Comparison of ENCODE assay signal across 8 cellular contexts in the genomic region with DNA sequence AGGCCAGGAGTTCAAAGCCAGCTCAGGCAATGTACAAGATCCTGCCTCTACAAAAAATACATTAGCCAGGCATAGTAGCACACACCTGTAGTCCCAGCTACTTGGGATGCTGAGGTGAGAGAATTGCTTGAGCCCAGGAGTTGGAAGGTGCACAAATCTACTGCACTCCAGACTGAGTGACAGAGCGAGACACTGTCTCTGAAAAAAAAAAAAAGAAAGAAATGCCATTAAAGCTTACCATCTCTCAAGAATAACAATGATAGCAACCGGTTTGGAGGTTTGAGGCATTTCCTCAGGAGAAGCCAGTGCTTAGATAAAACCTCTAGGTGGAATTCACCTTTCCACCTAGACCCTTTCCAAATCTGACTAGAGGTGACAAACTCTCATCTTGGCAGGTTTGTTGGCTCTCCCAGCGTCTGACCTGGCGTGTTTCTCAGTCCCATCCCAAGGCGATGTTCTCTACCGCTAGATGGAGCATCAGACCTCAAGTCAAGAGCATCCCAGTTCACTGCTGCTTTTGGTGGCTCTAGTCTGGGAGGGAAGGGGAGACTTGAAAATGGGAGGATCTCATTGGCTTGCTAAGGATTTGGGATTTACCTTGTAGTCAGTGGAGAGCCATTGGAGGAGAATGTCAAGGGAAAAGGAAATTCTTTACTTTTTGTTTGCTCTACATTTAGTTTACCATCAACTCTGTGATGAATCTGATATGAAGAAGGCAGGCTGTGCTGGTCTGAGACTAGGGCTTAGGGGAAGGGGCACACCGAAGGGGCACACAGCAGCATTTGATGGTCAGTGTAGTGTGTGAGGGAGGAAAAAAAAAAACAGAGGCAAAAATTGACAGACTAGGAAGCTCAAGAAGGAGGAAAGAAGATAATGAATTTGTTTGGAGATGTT.
DNase-seq lines count a peak whose midpoint lies in the region; ATAC-seq, FAIRE-seq and TF ChIP-seq lines count a peak whose summit lies in the region.

No MANE protein-coding gene starts in this region.

- no TSS peak for BruUV-seq in endothelial cell of umbilical vein (replicated peaks; lab: Mats Ljungman, UMichigan)

- no peak overlapping the region for H3K9ac ChIP-seq in endothelial cell of umbilical vein (replicated peaks; ENCODE audit: extremely low read depth, insufficient read depth, low read length)

- WGBS in transverse colon (ENCODE audit: low coverage in 1 of 2), 2 donors, result 46 to 73% methylated on average over 3 to 7 of the region's 7 CpGs

- H3K9me3 ChIP-seq in endothelial cell of umbilical vein (replicated peaks; ENCODE audit: control insufficient read depth, insufficient read depth, low read length) (no peaks in the 10 kb centered on the region), transverse colon (no peaks in the 10 kb centered on the region)

- H3K36me3 ChIP-seq in endothelial cell of umbilical vein (ENCODE audit: control insufficient read depth in 2 of 2, extremely low read depth in 1 of 2, insufficient read depth in 2 of 2, low read length in 2 of 2) (peaks cover 2 to 6% of the 10 kb centered on the region in 2 experiments), transverse colon (no peaks in the 10 kb centered on the region)

- H3K27ac ChIP-seq in endothelial cell of umbilical vein (ENCODE audit: insufficient read depth, low read depth, low read length), result no peak overlapping the region
- no peak overlapping the region for H3K27ac ChIP-seq in transverse colon

- H3K27ac Mint-ChIP-seq in activated B cell treated with CpG ODN at 0.5 μM for 24 hours, result no peak overlapping the region

- FAIRE-seq in endothelial cell of umbilical vein (lab: Jason Lieb, UNC), result peak; percentile 63

- in situ Hi-C loops in transverse colon (cut with MboI; ENCODE audit: low pct_ligation_motif_present in 1 of 4, low pct_unique_long_range_greater_than_20kb in 1 of 4, low sequenced_read_pairs in 3 of 4), result loop anchor here in 1 of 4 donors (10.0 kb wide), 1 partner anchor 96 kb away; a partner anchor contains a TSS

- dilution Hi-C loops in endothelial cell of umbilical vein (cut with MboI; ENCODE audit: extremely low pct_ligation_motif_present, low sequenced_read_pairs), result no loop called here

- TF ChIP-seq EP300 in transverse colon (IDR thresholded peaks at IDR 0.05; ENCODE audit: low read depth), result no peak

- H3K79me2 ChIP-seq in endothelial cell of umbilical vein (ENCODE audit: control insufficient read depth, insufficient read depth, low read length), result no peaks in the 10 kb centered on the region

- H3K27me3 ChIP-seq in endothelial cell of umbilical vein (ENCODE audit: control insufficient read depth in 2 of 2, insufficient read depth in 2 of 2, low read length in 2 of 2) (no peaks in the 10 kb centered on the region), transverse colon (no peaks in the 10 kb centered on the region)

- ATAC-seq in GM21619 (IDR thresholded peaks at IDR 0.05; ENCODE audit: unreplicated experiment) (peak; percentile 88), activated B cell treated with CpG ODN at 0.5 μM for 24 hours (ENCODE audit: low read depth) (peak; percentile 45)

- no peaks in the 10 kb centered on the region for H3K9me3 Mint-ChIP-seq in activated B cell treated with CpG ODN at 0.5 μM for 24 hours

- CTCF ChIA-PET in activated B cell treated with CpG ODN at 0.5 μM for 24 hours (lab: Charles Lee), result interaction anchor here (0.8 to 1.4 kb wide), 6 partner anchors 9 to 128 kb away, joined by 3 to 6 read pairs (median 3); a partner anchor contains a TSS
- CTCF ChIA-PET in endothelial cell of umbilical vein (lab: Charles Lee), result interaction anchor here (0.6 to 3.3 kb wide), 24 partner anchors 9 to 116 kb away, joined by 3 to 67 read pairs (median 5); a partner anchor contains a TSS

- peaks cover 25% of the 10 kb centered on the region for H3K36me3 Mint-ChIP-seq in activated B cell treated with CpG ODN at 0.5 μM for 24 hours (ENCODE audit: low read depth)

- TF ChIP-seq CTCF in NB4 (IDR thresholded peaks at IDR 0.05; ENCODE audit: low read depth, low read length), result peak; percentile 35
- no peak for TF ChIP-seq CTCF in activated B cell treated with CpG ODN at 0.5 μM for 24 hours (IDR thresholded peaks at IDR 0.05)
- TF ChIP-seq CTCF in endothelial cell of umbilical vein (IDR thresholded peaks at IDR 0.05; ENCODE audit: extremely low read depth in 1 of 2, insufficient read depth in 1 of 2, low read depth in 1 of 2, low read length in 2 of 2), result peak; percentile 69 to 73
- TF ChIP-seq CTCF in transverse colon (IDR thresholded peaks at IDR 0.05), result peak; percentile 63 to 77 (median 64)

- POLR2A ChIA-PET in activated B cell treated with CpG ODN at 0.5 μM for 24 hours (lab: Charles Lee), result interaction anchor here (1.3 kb wide), 1 partner anchor 69 kb away, joined by 5 read pairs; no protein-coding TSS in a partner anchor
- POLR2A ChIA-PET in endothelial cell of umbilical vein (lab: Charles Lee), result no interaction called here

- H3K4me2 ChIP-seq in endothelial cell of umbilical vein (ENCODE audit: insufficient read depth, low read length), result no peak overlapping the region

- no peaks in the 10 kb centered on the region for H3K9me1 ChIP-seq in endothelial cell of umbilical vein (replicated peaks; ENCODE audit: control insufficient read depth, extremely low read depth, insufficient read depth, low read length)

- no peak overlapping the region for H2AFZ ChIP-seq in endothelial cell of umbilical vein (ENCODE audit: low read depth, low read length)

- no peaks in the 10 kb centered on the region for H4K20me1 ChIP-seq in endothelial cell of umbilical vein (replicated peaks; ENCODE audit: control insufficient read depth, extremely low read depth, insufficient read depth, low read length)

- TF ChIP-seq POLR2A in NB4 (IDR thresholded peaks at IDR 0.05; ENCODE audit: extremely low read depth, insufficient read length) (no peak), endothelial cell of umbilical vein (IDR thresholded peaks at IDR 0.05; ENCODE audit: low read depth, low read length) (no peak), transverse colon (IDR thresholded peaks at IDR 0.05) (no peak)

- DNase-seq in D341Med (ENCODE audit: low spot score) (peak; percentile 86), NB4 (ENCODE audit: low read depth) (peak; percentile 46), activated B cell treated with CpG ODN at 0.5 μM for 24 hours (no peak), endothelial cell of umbilical vein (ENCODE audit: low read depth, low spot score) (peak; percentile 68), midbrain (lab: John Stamatoyannopoulos, UW) (peak; percentile 83), transverse colon (peak; percentile 65), NCI-H774 (lab: John Stamatoyannopoulos, UW) (no peak)

- no peaks in the 10 kb centered on the region for H3K4me1 ChIP-seq in endothelial cell of umbilical vein (ENCODE audit: control insufficient read depth, extremely low read depth, insufficient read depth, low read length)
- no peaks in the 10 kb centered on the region for H3K4me1 ChIP-seq in transverse colon

- H3K4me3 Mint-ChIP-seq in activated B cell treated with CpG ODN at 0.5 μM for 24 hours, result no peak overlapping the region

- H3K4me1 Mint-ChIP-seq in activated B cell treated with CpG ODN at 0.5 μM for 24 hours, result no peaks in the 10 kb centered on the region

- intact Hi-C loops in activated B cell treated with CpG ODN at 0.5 μM for 24 hours (cut with micrococcal nuclease), result loop anchor here (1.0 to 5.0 kb wide), 4 partner anchors 18 to 116 kb away; a partner anchor contains a TSS
- intact Hi-C loops in endothelial cell of umbilical vein (cut with micrococcal nuclease), result loop anchor here (5.0 kb wide), 3 partner anchors 66 to 114 kb away; a partner anchor contains a TSS
- intact Hi-C loops in transverse colon (cut with DNase I; ENCODE audit: low total_unique reads), result no loop called here

- no peak overlapping the region for H3K4me3 ChIP-seq in NB4 (ENCODE audit: low read depth, low read length)
- no peak overlapping the region for H3K4me3 ChIP-seq in endothelial cell of umbilical vein (replicated peaks in 1 of 3; ENCODE audit: insufficient read depth in 1 of 3, low read depth in 1 of 3, low read length in 3 of 3)
- no peak overlapping the region for H3K4me3 ChIP-seq in transverse colon

- H3K27me3 Mint-ChIP-seq in activated B cell treated with CpG ODN at 0.5 μM for 24 hours, result no peaks in the 10 kb centered on the region

TF ChIP-seq in endothelial cell of umbilical vein, 7 proteins besides CTCF, POLR2A, EP300 and RAD21:
- TF ChIP-seq, protein P1, sequence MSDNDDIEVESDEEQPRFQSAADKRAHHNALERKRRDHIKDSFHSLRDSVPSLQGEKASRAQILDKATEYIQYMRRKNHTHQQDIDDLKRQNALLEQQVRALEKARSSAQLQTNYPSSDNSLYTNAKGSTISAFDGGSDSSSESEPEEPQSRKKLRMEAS (IDR thresholded peaks at IDR 0.05; ENCODE audit: insufficient read depth, insufficient read length), result no peak
- no peak for TF ChIP-seq POLR2AphosphoS5 (IDR thresholded peaks at IDR 0.05; ENCODE audit: insufficient read depth, low read depth, low read length)
- no peak for TF ChIP-seq MYC (IDR thresholded peaks at IDR 0.05; ENCODE audit: low read depth, low read length)
- TF ChIP-seq FOS (IDR thresholded peaks at IDR 0.05; ENCODE audit: borderline replicate concordance, insufficient read depth, low read length), result no peak
- TF ChIP-seq GATA2 (IDR thresholded peaks at IDR 0.05; ENCODE audit: insufficient read depth, insufficient read length, low read depth, low read length), result no peak
- no peak for TF ChIP-seq EZH2 (IDR thresholded peaks at IDR 0.05; ENCODE audit: borderline replicate concordance, low read depth, low read length, severe bottlenecking)
- no peak for TF ChIP-seq JUN (IDR thresholded peaks at IDR 0.05; ENCODE audit: borderline replicate concordance, insufficient read depth, insufficient read length, low read depth)

Comparison
In these comparisons a context has a peak if more than half of its experiments do, and no peak if none do; other contexts are left out.
1. DNase-seq: peak in D341Med (single experiment), NB4 (single experiment), endothelial cell of umbilical vein (single experiment), midbrain (single experiment) and transverse colon (single experiment); none in activated B cell treated with CpG ODN at 0.5 μM for 24 hours (single experiment) and NCI-H774 (single experiment).